In the genomic region with DNA sequence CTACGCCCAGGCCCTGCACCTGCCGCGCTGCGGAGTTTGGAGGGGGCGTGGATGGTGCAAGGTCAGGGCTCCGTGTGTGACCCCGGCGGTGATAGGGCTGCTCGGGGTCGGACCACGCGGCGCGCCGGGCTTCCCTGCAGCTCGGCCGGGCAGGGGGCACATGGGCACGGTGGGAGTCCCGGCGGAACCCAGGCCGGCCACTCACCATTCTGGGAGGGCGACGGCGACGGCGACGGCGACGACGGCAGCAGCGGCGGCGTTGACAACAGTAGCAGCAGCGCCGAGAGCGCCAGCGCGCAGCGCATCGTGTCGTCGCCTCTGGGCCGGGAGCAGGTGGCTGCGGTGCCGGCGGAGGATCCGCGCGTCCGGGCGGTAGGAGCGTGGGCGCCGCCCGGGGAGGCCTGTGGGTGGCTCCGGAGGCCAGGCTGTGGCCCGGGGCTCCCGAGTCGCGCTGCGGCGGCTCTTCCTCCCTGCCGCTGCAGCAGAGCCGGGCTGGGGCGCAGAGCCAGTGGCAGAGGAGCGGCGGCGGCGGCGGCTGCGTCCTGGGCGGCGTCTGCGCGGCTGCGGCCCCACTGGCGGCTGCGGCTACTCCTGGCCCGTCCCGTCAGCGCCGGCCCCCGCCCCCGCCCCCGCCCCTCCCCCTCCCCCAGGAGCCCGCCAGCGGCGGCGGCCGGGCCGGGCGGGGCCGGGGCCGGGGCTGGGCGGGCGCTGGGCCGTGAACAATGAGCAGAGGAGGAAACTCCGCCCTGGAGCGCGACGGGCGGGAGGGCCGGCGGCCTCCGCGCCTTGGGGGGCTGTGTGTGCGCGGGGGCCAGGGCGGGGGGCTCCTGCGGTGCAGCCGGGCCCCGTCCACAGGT, we compare ENCODE assay signal across 8 cellular contexts. TPM values are rescaled to one million over a fixed set of nuclear protein-coding genes. Genes with fewer than 3 reads are reported as not detected.
DNase-seq lines count a peak whose midpoint lies in the region; ATAC-seq and TF ChIP-seq lines count a peak whose summit lies in the region.

Gene PODXL (minus strand): TSS at position 574 of the 857 bp plus-strand sequence. CDS start 269 bp downstream, at position 305.

- POLR2A ChIA-PET in CD4-positive, alpha-beta memory T cell (lab: Charles Lee; ENCODE audit: partially characterized antibody), result no interaction called here
- POLR2A ChIA-PET in OCI-LY7 (lab: Charles Lee), result interaction anchor here (0.6 kb wide), 1 partner anchor 693 kb away, joined by 3 read pairs; no protein-coding TSS in a partner anchor

- no peak for TF ChIP-seq POLR2A in stomach (IDR thresholded peaks at IDR 0.05)

- TF ChIP-seq CTCF in OCI-LY7 (conservative IDR thresholded peaks at IDR 0.05; ENCODE audit: low read length) (no peak), fibroblast of lung (conservative IDR thresholded peaks at IDR 0.05 in 1 of 2, IDR thresholded peaks at IDR 0.05 in 1 of 2; ENCODE audit: low read depth in 1 of 2, low read length in 2 of 2) (no peak), stomach (IDR thresholded peaks at IDR 0.05) (no peak)

- ATAC-seq in GM19452 (IDR thresholded peaks at IDR 0.05; ENCODE audit: unreplicated experiment) (peak; percentile 68), HG03565 (IDR thresholded peaks at IDR 0.05; ENCODE audit: unreplicated experiment) (peak; percentile 48), naive B cell (ENCODE audit: low read depth in 2 of 2) (peak; percentile 75)

- BruUV-seq in OCI-LY7 (replicated peaks; lab: Mats Ljungman, UMichigan), result no TSS peak

- H3K79me2 ChIP-seq in OCI-LY7 (ENCODE audit: insufficient read depth, low read depth, low read length), result no peaks in the 10 kb centered on the region
- H3K79me2 ChIP-seq in fibroblast of lung (ENCODE audit: control insufficient read depth, insufficient read depth, low read length), result no peaks in the 10 kb centered on the region

- H3K4me2 ChIP-seq in OCI-LY7 (ENCODE audit: low read length), result peak within 1 kb of the TSS; percentile 70
- H3K4me2 ChIP-seq in fibroblast of lung (ENCODE audit: extremely low read depth, insufficient read depth, low read length), result peak within 1 kb of the TSS; percentile 68

- no peaks in the 10 kb centered on the region for H3K36me3 Mint-ChIP-seq in CD4-positive, alpha-beta memory T cell
- no peaks in the 10 kb centered on the region for H3K36me3 Mint-ChIP-seq in naive B cell

- 0 to 3% (median 0%) methylated on average over 16 to 107 of the region's 112 CpGs for WGBS in stomach, 5 donors

- H3K4me3 ChIP-seq in CD4-positive, alpha-beta memory T cell (ENCODE audit: low read length in 2 of 2), result peak within 1 kb of the TSS; percentile 39 to 50
- H3K4me3 ChIP-seq in OCI-LY7 (ENCODE audit: low read depth, low read length, poor library complexity, severe bottlenecking) (peak within 1 kb of the TSS; percentile 58), fibroblast of lung (replicated peaks in 1 of 4; ENCODE audit: control extremely low read depth in 1 of 4, insufficient read depth in 1 of 4, low read depth in 3 of 4, low read length in 4 of 4) (peak within 1 kb of the TSS; percentile 26 to 52 (median 42)), stomach (peak within 1 kb of the TSS; percentile 63 to 76 (median 68))

- no peaks in the 10 kb centered on the region for H3K9me3 Mint-ChIP-seq in CD4-positive, alpha-beta memory T cell
- no peaks in the 10 kb centered on the region for H3K9me3 Mint-ChIP-seq in naive B cell

- no peaks in the 10 kb centered on the region for H3K36me3 ChIP-seq in CD4-positive, alpha-beta memory T cell (ENCODE audit: insufficient read depth, low read length)
- H3K36me3 ChIP-seq in OCI-LY7 (ENCODE audit: insufficient read depth, low read length) (no peaks in the 10 kb centered on the region), fibroblast of lung (ENCODE audit: control insufficient read depth, insufficient read depth, low read length) (no peaks in the 10 kb centered on the region), stomach (no peaks in the 10 kb centered on the region)

- H4K20me1 ChIP-seq in OCI-LY7 (ENCODE audit: insufficient read depth, low read length) (peaks cover 5% of the 10 kb centered on the region; the same call in 1 of the 2 replicates), fibroblast of lung (ENCODE audit: control insufficient read depth, extremely low read depth, insufficient read depth, low read length) (no peaks in the 10 kb centered on the region)

- H3K9me3 ChIP-seq in CD4-positive, alpha-beta memory T cell (ENCODE audit: control insufficient read depth in 1 of 2, low read length in 2 of 2), result no peaks in the 10 kb centered on the region
- H3K9me3 ChIP-seq in OCI-LY7 (ENCODE audit: low read length) (no peaks in the 10 kb centered on the region), fibroblast of lung (ENCODE audit: control insufficient read depth, insufficient read depth, low read depth, low read length) (no peaks in the 10 kb centered on the region), stomach (no peaks in the 10 kb centered on the region)

- H3K27me3 Mint-ChIP-seq in CD4-positive, alpha-beta memory T cell, result peaks cover 13 to 23% of the 10 kb centered on the region in 2 donors
- H3K27me3 Mint-ChIP-seq in naive B cell, result peaks cover 23 to 35% (median 32%) of the 10 kb centered on the region in 3 donors

- H2AFZ ChIP-seq in OCI-LY7 (ENCODE audit: low read length) (no peak within 1 kb of the TSS), fibroblast of lung (ENCODE audit: low read length) (no peak within 1 kb of the TSS)

- no peaks in the 10 kb centered on the region for H3K9me2 ChIP-seq in OCI-LY7 (ENCODE audit: insufficient read depth, low read length)

- H3K4me3 Mint-ChIP-seq in CD4-positive, alpha-beta memory T cell, result peak within 1 kb of the TSS; percentile 82 to 91 (median 84)
- peak within 1 kb of the TSS; percentile 87 to 94 (median 90) for H3K4me3 Mint-ChIP-seq in naive B cell

- no peak within 1 kb of the TSS for H3K27ac ChIP-seq in CD4-positive, alpha-beta memory T cell (ENCODE audit: low read depth, low read length)
- H3K27ac ChIP-seq in OCI-LY7 (ENCODE audit: low read depth, low read length, poor library complexity, severe bottlenecking), result no peak within 1 kb of the TSS
- no peak within 1 kb of the TSS for H3K27ac ChIP-seq in fibroblast of lung (ENCODE audit: insufficient read depth, low read length)
- H3K27ac ChIP-seq in stomach, result peak within 1 kb of the TSS; percentile 66 to 79 (median 70)

- CTCF ChIA-PET in CD4-positive, alpha-beta memory T cell (lab: Charles Lee; ENCODE audit: partially characterized antibody), result no interaction called here
- CTCF ChIA-PET in OCI-LY7 (lab: Charles Lee; ENCODE audit: unreplicated experiment), result no interaction called here

- TF ChIP-seq EP300 in stomach (IDR thresholded peaks at IDR 0.05), result no peak

- H3K27ac Mint-ChIP-seq in CD4-positive, alpha-beta memory T cell, result peak within 1 kb of the TSS in 4 of 7 donors; percentile 13 to 75 (median 27)
- H3K27ac Mint-ChIP-seq in naive B cell, result peak within 1 kb of the TSS in 3 of 6 donors; percentile 26 to 80 (median 73)

- H3K9ac ChIP-seq in fibroblast of lung (ENCODE audit: insufficient read depth, low read length), result no peak within 1 kb of the TSS

- DNase-seq in CD4-positive, alpha-beta memory T cell, result peak; percentile 55 to 70 (median 60)
- DNase-seq in OCI-LY7 (ENCODE audit: low spot score), result peak; percentile 50
- DNase-seq in activated T-helper 1 cell treated with Interleukin-2 at 50 U/mL for 16 hours (ENCODE audit: low read depth), result peak; percentile 38
- DNase-seq in fibroblast of lung (ENCODE audit: low read depth in 2 of 2), result peak; percentile 33 to 55
- peak; percentile 56 for DNase-seq in naive B cell
- DNase-seq in stomach, result peak; percentile 73

- H3K4me1 ChIP-seq in CD4-positive, alpha-beta memory T cell (ENCODE audit: insufficient read depth, low read length), result peaks cover 25% of the 10 kb centered on the region
- peaks cover 21% of the 10 kb centered on the region for H3K4me1 ChIP-seq in OCI-LY7 (ENCODE audit: insufficient read depth, low read length, poor library complexity, severe bottlenecking)
- no peaks in the 10 kb centered on the region for H3K4me1 ChIP-seq in fibroblast of lung (ENCODE audit: control insufficient read depth, extremely low read depth, insufficient read depth, low read length)
- H3K4me1 ChIP-seq in stomach, result peaks cover 23 to 34% (median 29%) of the 10 kb centered on the region in 4 donors

- H3K27me3 ChIP-seq in CD4-positive, alpha-beta memory T cell (ENCODE audit: insufficient read depth, low read length), result peaks cover 30% of the 10 kb centered on the region
- H3K27me3 ChIP-seq in fibroblast of lung (ENCODE audit: control insufficient read depth, insufficient read depth, low read length) (peaks cover 33% of the 10 kb centered on the region), stomach (peaks cover 0 to 34% (median 0%) of the 10 kb centered on the region in 3 donors)

- intact Hi-C loops in CD4-positive, alpha-beta memory T cell (cut with micrococcal nuclease), result no loop called here
- intact Hi-C loops in OCI-LY7 (cut with micrococcal nuclease; ENCODE audit: unreplicated experiment), result no loop called here
- intact Hi-C loops in stomach (cut with DNase I; ENCODE audit: low total_unique reads), result no loop called here

- H3K4me1 Mint-ChIP-seq in CD4-positive, alpha-beta memory T cell, result peaks cover 12 to 24% (median 18%) of the 10 kb centered on the region in 4 donors
- H3K4me1 Mint-ChIP-seq in naive B cell, result peaks cover 18 to 28% (median 22%) of the 10 kb centered on the region in 3 donors

RNA-seq across cellular contexts. Expression of gene PODXL, which starts in this region (rescaled TPM):
- total RNA-seq in CD4-positive, alpha-beta memory T cell, result 1 to 10 TPM; 1.1 to 1.3 TPM
- polyA plus RNA-seq in CD4-positive, alpha-beta memory T cell, result 1 to 10 TPM in 1 of 2 donors, under 1 TPM in 1; 0.47 to 1.2 TPM
- total RNA-seq in OCI-LY7 (2014; rRNA removed; shearing (Covaris generic)), result 0.31 and 0.32 TPM in 2 replicates
- total RNA-seq in OCI-LY7 (2022) (2.1 and 2.2 TPM in 2 replicates), fibroblast of lung (0.17 and 0.26 TPM in 2 replicates), stomach (100 to 1,000 TPM in 1 of 5 donors, 10 to 100 TPM in 3, 1 to 10 TPM in 1; 4.7 to 241 (median 30.4) TPM)
- polyA plus RNA-seq in fibroblast of lung (0.27 and 0.86 TPM in 2 replicates), naive B cell (ENCODE audit: low read depth in 6 of 6) (under 1 TPM in 5 of 6 donors, not detected in 1; 0.12 to 0.90 (median 0.68) TPM), stomach (1 to 10 TPM; 2.9 to 3.8 (median 3.5) TPM)
- polyA plus RNA-seq in fibroblast of lung (2012), result 0.49 and 0.68 TPM in 2 replicates
- polyA minus RNA-seq in fibroblast of lung (ENCODE audit: low replicate concordance), result 1.7 and 6.1 TPM in 2 replicates

Comparison
In these comparisons a context has a peak if more than half of its experiments do, and no peak if none do; other contexts are left out.
1. Peak in DNase-seq and ATAC-seq in naive B cell; RNA of the gene not detected or under 1 TPM.
2. H3K27ac ChIP-seq: peak in stomach (5 of 5); none in CD4-positive, alpha-beta memory T cell (single experiment), OCI-LY7 (single experiment) and fibroblast of lung (single experiment).
3. Peak in every context shown above with its lines, with median percentiles within 50 percentile points of each other: DNase-seq, H3K4me3 ChIP-seq and ATAC-seq.